Comparison of ENCODE assay signal across 10 cellular contexts in the genomic region with DNA sequence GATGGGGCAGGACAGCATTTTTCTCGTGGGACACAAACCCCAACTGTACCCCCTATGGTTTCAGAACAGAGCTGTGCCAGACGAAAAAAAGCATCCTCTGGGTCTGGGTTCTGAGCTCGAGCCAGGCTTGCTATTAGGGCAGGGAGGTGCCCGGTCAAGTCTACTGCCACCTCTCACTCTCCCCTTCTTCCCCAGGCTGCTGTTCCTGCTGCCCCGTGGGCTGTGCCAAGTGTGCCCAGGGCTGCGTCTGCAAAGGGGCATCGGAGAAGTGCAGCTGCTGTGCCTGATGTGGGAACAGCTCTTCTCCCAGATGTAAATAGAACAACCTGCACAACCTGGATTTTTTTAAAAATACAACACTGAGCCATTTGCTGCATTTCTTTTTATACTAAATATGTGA. TPM values are rescaled to one million over a fixed set of nuclear protein-coding genes. Genes with fewer than 3 reads are reported as not detected.
DNase-seq lines count a peak whose midpoint lies in the region; ATAC-seq and TF ChIP-seq lines count a peak whose summit lies in the region.
"Had no signal": no experiment of that assay in that cellular context is flagged by ENCODE, and none has a peak within 500 bp of the region (broad histone marks: within the 10 kb centered on the region; RNA-seq: fewer than 3 reads in every experiment).

No MANE protein-coding gene starts in this region.

- TF ChIP-seq POLR2A in right lobe of liver (IDR thresholded peaks at IDR 0.05) = no peak

- H3K9me3 Mint-ChIP-seq in activated T-cell treated with anti-CD3 and anti-CD28 coated beads, Interleukin-2, amount 50 U/mL, for 24 hours = no peaks in the 10 kb centered on the region
- H3K9me3 Mint-ChIP-seq in central memory CD8-positive, alpha-beta T cell = no peaks in the 10 kb centered on the region

- H3K4me1 Mint-ChIP-seq in activated T-cell treated with anti-CD3 and anti-CD28 coated beads, Interleukin-2, amount 50 U/mL, for 24 hours (ENCODE audit: low read depth) = peaks cover 15% of the 10 kb centered on the region
- H3K4me1 Mint-ChIP-seq in central memory CD8-positive, alpha-beta T cell = peaks cover 16% of the 10 kb centered on the region

- H3K4me3 ChIP-seq in right lobe of liver (peak overlapping the region; percentile 83 to 90 (median 85)), tibial artery (peak overlapping the region; percentile 64 to 80)

- no peak for TF ChIP-seq CTCF in right lobe of liver (IDR thresholded peaks at IDR 0.05)
- no peak for TF ChIP-seq CTCF in tibial artery (IDR thresholded peaks at IDR 0.05)

- H3K27me3 ChIP-seq in right lobe of liver (no peaks in the 10 kb centered on the region), tibial artery (no peaks in the 10 kb centered on the region)

- no peaks in the 10 kb centered on the region for H3K36me3 ChIP-seq in right lobe of liver
- no peaks in the 10 kb centered on the region for H3K36me3 ChIP-seq in tibial artery

- no peak overlapping the region for H3K27ac Mint-ChIP-seq in activated T-cell treated with anti-CD3 and anti-CD28 coated beads, Interleukin-2, amount 50 U/mL, for 24 hours
- no peak overlapping the region for H3K27ac Mint-ChIP-seq in central memory CD8-positive, alpha-beta T cell (ENCODE audit: low read depth)

- DNase-seq in activated T-cell treated with anti-CD3 and anti-CD28 coated beads, Interleukin-2, amount 50 U/mL, for 24 hours = no peak
- no peak for DNase-seq in activated T-cell treated with anti-CD3 and anti-CD28 coated beads for 4 hours
- no peak for DNase-seq in central memory CD8-positive, alpha-beta T cell (ENCODE audit: low spot score in 2 of 2)
- no peak for DNase-seq in right lobe of liver
- no peak for DNase-seq in tibial artery
- no peak for DNase-seq in NCI-H1417 treated with DMSO at 0.1 percent for 48 hours (lab: John Stamatoyannopoulos, UW)
- DNase-seq in D341Med (ENCODE audit: low spot score) = no peak
- DNase-seq: AML-193, NCI-H146 had no signal

- WGBS in right lobe of liver (ENCODE audit: insufficient coverage, low coverage, low lambda C conversion rate, missing lambda C conversion rate) = 8% methylated on average over 4 of the region's 7 CpGs

- H3K9me3 ChIP-seq in right lobe of liver (no peaks in the 10 kb centered on the region), tibial artery (no peaks in the 10 kb centered on the region)

- H3K4me1 ChIP-seq in right lobe of liver (peaks cover 0 to 18% (median 2%) of the 10 kb centered on the region in 4 donors), tibial artery (peaks cover 0 to 22% (median 4%) of the 10 kb centered on the region in 4 donors)

- intact Hi-C loops in right lobe of liver (cut with DNase I) (no loop called here), tibial artery (cut with DNase I; ENCODE audit: low total_unique reads) (no loop called here)

- H3K27me3 Mint-ChIP-seq in activated T-cell treated with anti-CD3 and anti-CD28 coated beads, Interleukin-2, amount 50 U/mL, for 24 hours = peaks cover 43% of the 10 kb centered on the region
- H3K27me3 Mint-ChIP-seq in central memory CD8-positive, alpha-beta T cell = peaks cover 15% of the 10 kb centered on the region

- H3K4me3 Mint-ChIP-seq in activated T-cell treated with anti-CD3 and anti-CD28 coated beads, Interleukin-2, amount 50 U/mL, for 24 hours = peak overlapping the region; percentile 81
- H3K4me3 Mint-ChIP-seq in central memory CD8-positive, alpha-beta T cell = peak overlapping the region; percentile 97

- no peaks in the 10 kb centered on the region for H3K36me3 Mint-ChIP-seq in activated T-cell treated with anti-CD3 and anti-CD28 coated beads, Interleukin-2, amount 50 U/mL, for 24 hours (ENCODE audit: low read depth)
- peaks cover 5% of the 10 kb centered on the region for H3K36me3 Mint-ChIP-seq in central memory CD8-positive, alpha-beta T cell (ENCODE audit: insufficient read depth)

- ATAC-seq in central memory CD8-positive, alpha-beta T cell (replicated peaks; ENCODE audit: extremely low read depth, poor library complexity, severe bottlenecking) = no peak
- peak in 3 of 4 donors; percentile 1 to 5 (median 3) for ATAC-seq in right lobe of liver
- no peak for ATAC-seq in HG03095 (IDR thresholded peaks at IDR 0.05; ENCODE audit: unreplicated experiment)

- peak overlapping the region; percentile 93 to 96 (median 95) for H3K27ac ChIP-seq in right lobe of liver
- H3K27ac ChIP-seq in tibial artery = peak overlapping the region; percentile 87 to 99

RNA-seq across cellular contexts. Expression of gene MT1E, which starts 1.1 kb away (rescaled TPM):
- total RNA-seq in right lobe of liver = 1,000 to 10,000 TPM in 2 of 6 experiments, 100 to 1,000 TPM in 4; 403 to 1,748 (median 691) TPM

RNA-seq across cellular contexts. Expression of gene MT1M, which starts 5.8 kb away (rescaled TPM):
- total RNA-seq in right lobe of liver = 100 to 1,000 TPM in 3 of 6 experiments, 10 to 100 TPM in 2, 1 to 10 TPM in 1; 8.6 to 569 (median 84.5) TPM

RNA-seq across cellular contexts. Expression of gene MT1A, which starts 11.8 kb away (rescaled TPM):
- total RNA-seq in right lobe of liver = 100 to 1,000 TPM in 3 of 6 experiments, 10 to 100 TPM in 3; 34.9 to 161 (median 110) TPM

RNA-seq across cellular contexts. Expression of gene MT2A, which starts 18.3 kb away (rescaled TPM):
- 1,000 to 10,000 TPM in 5 of 6 experiments, 100 to 1,000 TPM in 1; 946 to 4,033 (median 2,228) TPM for total RNA-seq in right lobe of liver

RNA-seq across cellular contexts. Expression of gene MT1B, which starts 25.0 kb away (rescaled TPM):
- total RNA-seq in right lobe of liver = 1 to 10 TPM in 3 of 6 experiments, not detected in 3; 1.6 to 7.7 (median 2.2) TPM

Comparison
In these comparisons a context has a peak if more than half of its experiments do, and no peak if none do; other contexts are left out.
1. ATAC-seq: peak in right lobe of liver (3 of 4); none in central memory CD8-positive, alpha-beta T cell (single experiment) and HG03095 (single experiment).